In genomic region chr19:49581007-49581508, GRCh38 we compare ENCODE assay signal across 8 cellular contexts. TPM values are rescaled to one million over a fixed set of nuclear protein-coding genes. Genes with fewer than 3 reads are reported as not detected.
DNase-seq lines count a peak whose midpoint lies in the region; ATAC-seq and TF ChIP-seq lines count a peak whose summit lies in the region.

Gene PRRG2 (plus strand): TSS chr19:49581316. CDS start chr19:49583220, 1,904 bp downstream.

- peak within 1 kb of the TSS; percentile 81 for H3K9ac ChIP-seq in OCI-LY3 (ENCODE audit: low read length)

- peak within 1 kb of the TSS; percentile 89 for H3K27ac Mint-ChIP-seq in osteocyte (ENCODE audit: unreplicated experiment)

- H3K4me1 Mint-ChIP-seq in osteocyte (ENCODE audit: unreplicated experiment): peaks cover 29% of the 10 kb centered on the region

- H4K20me1 ChIP-seq in OCI-LY3 (ENCODE audit: insufficient read depth, low read length): no peaks in the 10 kb centered on the region

- TF ChIP-seq CTCF in OCI-LY3 (IDR thresholded peaks at IDR 0.05; ENCODE audit: low read depth, low read length) (no peak), osteocyte (IDR thresholded peaks at IDR 0.05) (no peak)

- peak within 1 kb of the TSS; percentile 93 for H3K4me3 Mint-ChIP-seq in osteocyte (ENCODE audit: unreplicated experiment)

- H2AFZ ChIP-seq in OCI-LY3 (ENCODE audit: low read depth, low read length): peak within 1 kb of the TSS; percentile 89

- H3K36me3 Mint-ChIP-seq in osteocyte (ENCODE audit: unreplicated experiment): no peaks in the 10 kb centered on the region

- no peaks in the 10 kb centered on the region for H3K27me3 Mint-ChIP-seq in osteocyte (ENCODE audit: unreplicated experiment)

- peaks cover 22% of the 10 kb centered on the region for H3K4me1 ChIP-seq in OCI-LY3 (ENCODE audit: low read length)

- peak within 1 kb of the TSS; percentile 82 for H3K4me2 ChIP-seq in OCI-LY3 (ENCODE audit: low read length)

- no peaks in the 10 kb centered on the region for H3K9me3 ChIP-seq in OCI-LY3 (ENCODE audit: insufficient read depth, low read length)

- no peaks in the 10 kb centered on the region for H3K27me3 ChIP-seq in OCI-LY3 (ENCODE audit: low read depth, low read length)

- DNase-seq in DMS53 (lab: John Stamatoyannopoulos, UW): peak; percentile 54
- DNase-seq in osteocyte (ENCODE audit: extremely low spot score, unreplicated experiment): no peak
- DNase-seq in medulla oblongata (ENCODE audit: extremely low spot score): no peak
- no peak for DNase-seq in stimulated activated CD4-positive, alpha-beta T cell treated with anti-CD3 and anti-CD28 coated beads, Interleukin-4, amount 100 ng/mL, for 1 hour
- no peak for DNase-seq in head of caudate nucleus

- H3K36me3 ChIP-seq in OCI-LY3 (replicated peaks; ENCODE audit: low read depth, low read length): no peaks in the 10 kb centered on the region

- H3K9me3 Mint-ChIP-seq in osteocyte (ENCODE audit: unreplicated experiment): no peaks in the 10 kb centered on the region

- peak; percentile 58 for ATAC-seq in esophagus mucosa
- ATAC-seq in GM19035 (IDR thresholded peaks at IDR 0.05; ENCODE audit: unreplicated experiment): no peak

- peak within 1 kb of the TSS; percentile 88 for H3K4me3 ChIP-seq in OCI-LY3 (ENCODE audit: low read length)

- peaks cover 40% of the 10 kb centered on the region for H3K79me2 ChIP-seq in OCI-LY3 (ENCODE audit: low read length)

- H3K27ac ChIP-seq in OCI-LY3 (ENCODE audit: low read length): peak within 1 kb of the TSS; percentile 30

- intact Hi-C loops in head of caudate nucleus (cut with DNase I): no loop called here

RNA-seq across cellular contexts. Expression of gene PRRG2, which starts in this region (rescaled TPM):
- total RNA-seq in esophagus mucosa (13.2 TPM), osteocyte (0.32 and 0.52 TPM in 2 replicates)
